Comparison of ENCODE assay signal across 26 cellular contexts in the genomic region with DNA sequence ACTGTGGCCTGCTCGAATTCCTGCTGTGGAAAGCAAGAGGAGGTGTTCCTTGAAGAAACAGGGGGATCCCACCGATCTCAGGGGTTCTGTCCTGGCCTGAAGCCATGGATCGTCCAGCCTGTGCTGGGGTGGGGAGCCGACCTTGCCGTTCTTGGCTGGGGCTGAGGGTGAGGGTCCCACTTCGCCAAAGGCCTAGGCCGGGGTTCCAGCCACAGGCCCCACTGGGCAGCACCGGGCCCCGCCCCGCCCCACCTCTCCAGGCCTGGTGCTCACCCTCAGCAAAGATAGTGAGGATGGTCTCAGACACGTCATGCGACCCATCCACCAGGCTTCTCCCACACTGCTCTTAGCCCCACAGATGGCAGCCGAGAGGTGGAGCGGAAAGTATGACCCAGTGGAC. TPM values are rescaled to one million over a fixed set of nuclear protein-coding genes. Genes with fewer than 3 reads are reported as not detected.
DNase-seq lines count a peak whose midpoint lies in the region; ATAC-seq, FAIRE-seq and TF ChIP-seq lines count a peak whose summit lies in the region.
"Had no signal": no experiment of that assay in that cellular context is flagged by ENCODE, and none has a peak within 500 bp of the region (broad histone marks: within the 10 kb centered on the region; RNA-seq: fewer than 3 reads in every experiment).

No MANE protein-coding gene starts in this region.

- H3K9me3 ChIP-seq in right atrium auricular region (peaks cover 0 to 4% of the 10 kb centered on the region in 2 donors), heart left ventricle (peaks cover 0 to 28% (median 5%) of the 10 kb centered on the region in 12 donors), kidney (ENCODE audit: control insufficient read depth in 1 of 2, low read length in 2 of 2) (peaks cover 2 to 12% of the 10 kb centered on the region in 2 donors), upper lobe of right lung (peaks cover 3% of the 10 kb centered on the region)
- H3K9me3 ChIP-seq: HAP-1 had no signal

- H3K27me3 ChIP-seq in right atrium auricular region: no peaks in the 10 kb centered on the region
- H3K27me3 ChIP-seq in heart left ventricle: no peaks in the 10 kb centered on the region
- H3K27me3 ChIP-seq in upper lobe of right lung: no peaks in the 10 kb centered on the region
- H3K27me3 ChIP-seq: BE2C; BLaER1 treated with 17β-estradiol and CSF1 and Interleukin-3, amounts not matched to agents 10 nM and 100 nM had no signal

- no peak for TF ChIP-seq POLR2A in heart left ventricle (IDR thresholded peaks at IDR 0.05)

- ATAC-seq in heart left ventricle (no peak), upper lobe of right lung (peak; percentile 24)
- ATAC-seq: A549, GM12878 had no signal

- no peak overlapping the region for H3K4me3 ChIP-seq in right atrium auricular region
- H3K4me3 ChIP-seq in heart left ventricle: no peak overlapping the region
- H3K4me3 ChIP-seq in kidney (ENCODE audit: low read length in 2 of 2): no peak overlapping the region
- H3K4me3 ChIP-seq in upper lobe of right lung: no peak overlapping the region
- H3K4me3 ChIP-seq: A549; BLaER1 treated with 17β-estradiol and CSF1 and Interleukin-3, amounts not matched to agents 10 nM and 100 nM; GM12878; HAP-1 had no signal

- FAIRE-seq in kidney (lab: Jason Lieb, UNC): no peak
- FAIRE-seq: A549, D721Med, GM12878, GM18507, H54 had no signal

- intact Hi-C loops in heart left ventricle (cut with DNase I) (no loop called here), kidney (cut with DNase I) (no loop called here), upper lobe of right lung (cut with DNase I) (no loop called here)

- H3K4me1 ChIP-seq in right atrium auricular region (no peaks in the 10 kb centered on the region), heart left ventricle (no peaks in the 10 kb centered on the region), kidney (ENCODE audit: control insufficient read depth in 1 of 2, insufficient read depth in 1 of 2, low read depth in 1 of 2, low read length in 2 of 2) (no peaks in the 10 kb centered on the region), upper lobe of right lung (no peaks in the 10 kb centered on the region)
- H3K4me1 ChIP-seq: A549; BE2C; BLaER1 treated with 17β-estradiol and CSF1 and Interleukin-3, amounts not matched to agents 10 nM and 100 nM; HAP-1 had no signal

- H3K36me3 ChIP-seq in right atrium auricular region (no peaks in the 10 kb centered on the region), heart left ventricle (no peaks in the 10 kb centered on the region), kidney (ENCODE audit: control insufficient read depth in 1 of 2, insufficient read depth in 2 of 2, low read length in 2 of 2) (no peaks in the 10 kb centered on the region), upper lobe of right lung (no peaks in the 10 kb centered on the region)
- H3K36me3 ChIP-seq: BE2C; BLaER1 treated with 17β-estradiol and CSF1 and Interleukin-3, amounts not matched to agents 10 nM and 100 nM; HAP-1 had no signal

- WGBS in heart left ventricle, 4 donors: 83 to 96% (median 87%) methylated on average over 7 to 14 of the region's 14 CpGs

- DNase-seq in right atrium auricular region (ENCODE audit: low spot score) (peak; percentile 21), heart left ventricle (no peak), kidney (peak; percentile 51), upper lobe of right lung (no peak), amygdala (lab: John Stamatoyannopoulos, UW) (no peak), activated gamma-delta T cell treated with Interleukin-2 at 50 U/mL for 16 hours (no peak)
- DNase-seq: 8988T; ACHN; AML-193; BE2C; CD4-positive, alpha-beta T cell; CD8-positive, alpha-beta memory T cell; DMS 273 treated with DMSO at 0.1 percent for 48 hours; DMS79; EL; GDM1; GOT3; HFFc6 had no signal

- H3K27ac ChIP-seq in right atrium auricular region (no peak overlapping the region), heart left ventricle (no peak overlapping the region), kidney (ENCODE audit: low read depth in 2 of 2, low read length in 2 of 2) (no peak overlapping the region), upper lobe of right lung (no peak overlapping the region)
- H3K27ac ChIP-seq: A549; BLaER1 treated with 17β-estradiol and CSF1 and Interleukin-3, amounts not matched to agents 10 nM and 100 nM had no signal

- no peak for TF ChIP-seq CTCF in right atrium auricular region (IDR thresholded peaks at IDR 0.05)
- TF ChIP-seq CTCF in heart left ventricle (IDR thresholded peaks at IDR 0.05): no peak
- TF ChIP-seq CTCF in kidney (IDR thresholded peaks at IDR 0.05; ENCODE audit: borderline replicate concordance, extremely low read depth, insufficient read depth): no peak
- TF ChIP-seq CTCF in upper lobe of right lung (IDR thresholded peaks at IDR 0.05): no peak

- no peak overlapping the region for H3K9ac ChIP-seq in kidney (ENCODE audit: low read length in 2 of 2)
- H3K9ac ChIP-seq: BLaER1 treated with 17β-estradiol and CSF1 and Interleukin-3, amounts not matched to agents 10 nM and 100 nM had no signal

RNA-seq across cellular contexts. Expression of gene ZNF716, which starts 51.4 kb away (rescaled TPM):
- total RNA-seq in right atrium auricular region: not detected
- total RNA-seq in heart left ventricle: not detected
- polyA plus RNA-seq in heart left ventricle: not detected
- not detected for total RNA-seq in kidney
- polyA plus RNA-seq in kidney (ENCODE audit: insufficient read depth, low read depth, low replicate concordance): not detected
- not detected for total RNA-seq in upper lobe of right lung
- total RNA-seq: CD4-positive, alpha-beta T cell; CD8-positive, alpha-beta memory T cell; GM12878; HFFc6 had no signal
- polyA plus RNA-seq: A549; CD14-positive monocyte; CD8-positive, alpha-beta memory T cell; GM12878 had no signal

Comparison
In these comparisons a context has a peak if more than half of its experiments do, and no peak if none do; other contexts are left out.
1. DNase-seq: peak in right atrium auricular region (single experiment) and kidney (single experiment); none in heart left ventricle (0 of 5), upper lobe of right lung (single experiment), amygdala (0 of 56) and activated gamma-delta T cell treated with Interleukin-2 at 50 U/mL for 16 hours (single experiment).